Comparison of ENCODE assay signal across 8 cellular contexts in genomic region chr1:24642481-24643361, GRCh38. TPM values are rescaled to one million over a fixed set of nuclear protein-coding genes. Genes with fewer than 3 reads are reported as not detected.
DNase-seq lines count a peak whose midpoint lies in the region; ATAC-seq and TF ChIP-seq lines count a peak whose summit lies in the region.

A gene with protein sequence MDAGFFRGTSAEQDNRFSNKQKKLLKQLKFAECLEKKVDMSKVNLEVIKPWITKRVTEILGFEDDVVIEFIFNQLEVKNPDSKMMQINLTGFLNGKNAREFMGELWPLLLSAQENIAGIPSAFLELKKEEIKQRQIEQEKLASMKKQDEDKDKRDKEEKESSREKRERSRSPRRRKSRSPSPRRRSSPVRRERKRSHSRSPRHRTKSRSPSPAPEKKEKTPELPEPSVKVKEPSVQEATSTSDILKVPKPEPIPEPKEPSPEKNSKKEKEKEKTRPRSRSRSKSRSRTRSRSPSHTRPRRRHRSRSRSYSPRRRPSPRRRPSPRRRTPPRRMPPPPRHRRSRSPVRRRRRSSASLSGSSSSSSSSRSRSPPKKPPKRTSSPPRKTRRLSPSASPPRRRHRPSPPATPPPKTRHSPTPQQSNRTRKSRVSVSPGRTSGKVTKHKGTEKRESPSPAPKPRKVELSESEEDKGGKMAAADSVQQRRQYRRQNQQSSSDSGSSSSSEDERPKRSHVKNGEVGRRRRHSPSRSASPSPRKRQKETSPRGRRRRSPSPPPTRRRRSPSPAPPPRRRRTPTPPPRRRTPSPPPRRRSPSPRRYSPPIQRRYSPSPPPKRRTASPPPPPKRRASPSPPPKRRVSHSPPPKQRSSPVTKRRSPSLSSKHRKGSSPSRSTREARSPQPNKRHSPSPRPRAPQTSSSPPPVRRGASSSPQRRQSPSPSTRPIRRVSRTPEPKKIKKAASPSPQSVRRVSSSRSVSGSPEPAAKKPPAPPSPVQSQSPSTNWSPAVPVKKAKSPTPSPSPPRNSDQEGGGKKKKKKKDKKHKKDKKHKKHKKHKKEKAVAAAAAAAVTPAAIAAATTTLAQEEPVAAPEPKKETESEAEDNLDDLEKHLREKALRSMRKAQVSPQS (plus strand): TSS chr1:24643302. CDS start chr1:24643327, 25 bp downstream.

- H3K9me3 ChIP-seq in left lung: no peaks in the 10 kb centered on the region

- peak within 1 kb of the TSS; percentile 67 to 94 for H3K4me3 ChIP-seq in left lung

- H3K27me3 Mint-ChIP-seq in CD14-positive monocyte (ENCODE audit: low read depth in 3 of 3): peaks cover 0 to 1% (median under 1%) of the 10 kb centered on the region in 3 donors

- ATAC-seq in GM19372 (IDR thresholded peaks at IDR 0.05; ENCODE audit: low read depth, unreplicated experiment) (peak; percentile 89), HG03565 (IDR thresholded peaks at IDR 0.05; ENCODE audit: unreplicated experiment) (peak; percentile 77), left lung (peak; percentile 93)

- H3K27ac Mint-ChIP-seq in CD14-positive monocyte: peak within 1 kb of the TSS; percentile 98 to 100 (median 99)

- peaks cover 0 to 4% (median 0%) of the 10 kb centered on the region in 7 donors for H3K9me3 Mint-ChIP-seq in CD14-positive monocyte

- intact Hi-C loops in CD14-positive monocyte (cut with micrococcal nuclease): loop anchor here in 1 of 2 donors (5.0 to 10.0 kb wide), 4 partner anchors 450 to 1355 kb away; partner anchors contain the start of genes PAFAH2 and ZNF436
- intact Hi-C loops in left lung (cut with DNase I): no loop called here

- DNase-seq in CD14-positive monocyte (ENCODE audit: low spot score): peak; percentile 100
- peak; percentile 94 for DNase-seq in NCI-H774 (lab: John Stamatoyannopoulos, UW)
- DNase-seq in activated CD4-positive, alpha-beta T cell treated with anti-CD3 and anti-CD28 coated beads, Interleukin-2, amount 50 U/mL, for 4 hours: peak; percentile 98
- peak; percentile 100 for DNase-seq in dermis blood vessel endothelial cell
- peak; percentile 99 to 100 for DNase-seq in left lung
- DNase-seq in stimulated activated CD4-positive, alpha-beta T cell treated with anti-CD3 and anti-CD28 coated beads, Interleukin-2, amount 100 ng/mL, for 48 hours: peak; percentile 93 to 94

- peak within 1 kb of the TSS; percentile 100 for H3K27ac ChIP-seq in left lung

- H3K36me3 ChIP-seq in left lung: peaks cover 0 to 19% of the 10 kb centered on the region in 2 donors

- H3K27me3 ChIP-seq in left lung: no peaks in the 10 kb centered on the region

- H3K36me3 Mint-ChIP-seq in CD14-positive monocyte: peaks cover 25 to 26% of the 10 kb centered on the region in 2 donors

- peaks cover 16 to 28% of the 10 kb centered on the region in 2 donors for H3K4me1 ChIP-seq in left lung

- H3K4me1 Mint-ChIP-seq in CD14-positive monocyte: peaks cover 28% of the 10 kb centered on the region

- no peak for TF ChIP-seq CTCF in CD14-positive monocyte (IDR thresholded peaks at IDR 0.05)
- peak in 1 of 2 donors; percentile 10 for TF ChIP-seq CTCF in left lung (IDR thresholded peaks at IDR 0.05)

- H3K4me3 Mint-ChIP-seq in CD14-positive monocyte: peak within 1 kb of the TSS; percentile 83 to 97

RNA-seq across cellular contexts. Expression of the gene that starts here (rescaled TPM):
- polyA plus RNA-seq in CD14-positive monocyte: 100 to 1,000 TPM in 1 of 2 donors, 10 to 100 TPM in 1; 55.9 to 106 TPM
- 26.9 and 31.1 TPM in 2 replicates for total RNA-seq in dermis blood vessel endothelial cell
- total RNA-seq in left lung: 100 to 1,000 TPM in 1 of 2 donors, 10 to 100 TPM in 1; 86.4 to 120 TPM

Comparison
In these comparisons a context has a peak if more than half of its experiments do, and no peak if none do; other contexts are left out.
1. Peak in every context shown above with its lines: DNase-seq, ATAC-seq, H3K4me3 ChIP-seq and H3K27ac ChIP-seq.